14 cellular contexts compared by ENCODE assay signal in genomic region chr4:1241936-1242505, GRCh38. TPM values are rescaled to one million over a fixed set of nuclear protein-coding genes. Genes with fewer than 3 reads are reported as not detected.
A peak's percentile ranks its signal among the peaks of the same experiment; 100 is the strongest.
DNase-seq lines count a peak whose midpoint lies in the region; ATAC-seq lines count a peak whose summit lies in the region.
"Had no signal": no experiment of that assay in that cellular context is flagged by ENCODE, and none has a peak within 500 bp of the region (broad histone marks: within the 10 kb centered on the region; RNA-seq: fewer than 3 reads in every experiment).

No MANE protein-coding gene starts in this region.

- H3K4me1 ChIP-seq in skeletal muscle tissue (ENCODE audit: control insufficient read depth in 3 of 3, insufficient read depth in 3 of 3, low read length in 3 of 3): peaks cover 58 to 73% (median 60%) of the 10 kb centered on the region in 3 donors
- peaks cover 42% of the 10 kb centered on the region for H3K4me1 ChIP-seq in effector memory CD4-positive, alpha-beta T cell (ENCODE audit: control insufficient read depth, insufficient read depth, low read length, poor library complexity, severe bottlenecking)

- intact Hi-C loops in left colon (cut with DNase I, micrococcal nuclease): loop anchor here (10.0 kb wide), 2 partner anchors 77 to 103 kb away; partner anchors contain the start of gene UVSSA (in 1 of the 2)

- H3K27me3 ChIP-seq in H7 (ENCODE audit: control insufficient read depth, insufficient read depth, low read length) (no peaks in the 10 kb centered on the region), skeletal muscle tissue (ENCODE audit: control insufficient read depth in 3 of 3, insufficient read depth in 3 of 3, low read length in 3 of 3) (no peaks in the 10 kb centered on the region)
- H3K27me3 ChIP-seq in effector memory CD4-positive, alpha-beta T cell (replicated peaks; ENCODE audit: control insufficient read depth, insufficient read depth, low read length, poor library complexity, severe bottlenecking): no peaks in the 10 kb centered on the region
- H3K27me3 ChIP-seq: testis had no signal

- H3K9me3 ChIP-seq in skeletal muscle tissue (ENCODE audit: control insufficient read depth in 3 of 3, low read length in 3 of 3): no peaks in the 10 kb centered on the region
- no peaks in the 10 kb centered on the region for H3K9me3 ChIP-seq in effector memory CD4-positive, alpha-beta T cell (ENCODE audit: control insufficient read depth, low read length)
- H3K9me3 ChIP-seq: testis had no signal

- peak; percentile 16 for ATAC-seq in left colon

- H3K27ac ChIP-seq in skeletal muscle tissue (ENCODE audit: low read depth, low read length): no peak overlapping the region
- no peak overlapping the region for H3K27ac ChIP-seq in effector memory CD4-positive, alpha-beta T cell (ENCODE audit: insufficient read depth, low read length, poor library complexity, severe bottlenecking)
- H3K27ac ChIP-seq: testis had no signal

- H3K4me3 ChIP-seq in H7 (ENCODE audit: insufficient read depth, low read depth, low read length) (no peak overlapping the region), skeletal muscle tissue (ENCODE audit: low read length in 3 of 3) (no peak overlapping the region)
- H3K4me3 ChIP-seq in effector memory CD4-positive, alpha-beta T cell (ENCODE audit: insufficient read depth, low read depth, low read length, poor library complexity, severe bottlenecking): no peak overlapping the region
- H3K4me3 ChIP-seq: testis had no signal

- peak; percentile 60 for DNase-seq in H7
- DNase-seq in cerebellum (ENCODE audit: low spot score): peak; percentile 68
- DNase-seq in left colon: peak in 1 of 2 donors; percentile 20
- DNase-seq in NCI-H510A treated with DMSO at 0.1 percent for 48 hours (lab: John Stamatoyannopoulos, UW): no peak
- DNase-seq in effector memory CD4-positive, alpha-beta T cell: no peak
- DNase-seq in NCI-H446 (lab: John Stamatoyannopoulos, UW): no peak
- DNase-seq: activated effector memory CD4-positive, alpha-beta T cell treated with Interleukin-2 at 50 U/mL for 16 hours; CD4-positive, CD25-positive, alpha-beta regulatory T cell; DMS79; hypothalamus; NCI-H1417 treated with DMSO at 0.1 percent for 48 hours; NCI-H2227 treated with DMSO at 0.1 percent for 48 hours; testis had no signal

- H3K9ac ChIP-seq in skeletal muscle tissue (ENCODE audit: low read depth in 1 of 3, low read length in 3 of 3): peak overlapping the region in 2 of 3 donors; percentile 21 to 60

- H3K36me3 ChIP-seq in H7 (replicated peaks; ENCODE audit: control insufficient read depth, insufficient read depth, low read length) (peaks cover 5% of the 10 kb centered on the region), skeletal muscle tissue (ENCODE audit: control insufficient read depth in 3 of 3, insufficient read depth in 3 of 3, low read length in 3 of 3) (peaks cover 23 to 24% (median 24%) of the 10 kb centered on the region in 3 donors)
- H3K36me3 ChIP-seq in effector memory CD4-positive, alpha-beta T cell (ENCODE audit: control insufficient read depth, insufficient read depth, low read length): peaks cover 33% of the 10 kb centered on the region

RNA-seq across cellular contexts. Expression of gene CTBP1, which starts 6.9 kb away (rescaled TPM):
- total RNA-seq in H7 (2014; rRNA removed; shearing (Covaris generic)): 267 and 360 TPM in 2 replicates
- total RNA-seq in cerebellum (163 TPM), left colon (100 to 1,000 TPM; 156 to 180 TPM), skeletal muscle tissue (109 TPM)

RNA-seq across cellular contexts. Expression of gene MAEA, which starts 47.7 kb away (rescaled TPM):
- total RNA-seq in H7 (2014; rRNA removed; shearing (Covaris generic)): 65.4 and 80.6 TPM in 2 replicates
- 29.5 TPM for total RNA-seq in cerebellum
- 100 to 1,000 TPM in 1 of 2 donors, 10 to 100 TPM in 1; 88.7 to 101 TPM for total RNA-seq in left colon
- 24.5 TPM for total RNA-seq in skeletal muscle tissue

Comparison
In these comparisons a context has a peak if more than half of its experiments do, and no peak if none do; other contexts are left out.
1. DNase-seq: peak in H7 (single experiment) and cerebellum (single experiment); none in NCI-H510A treated with DMSO at 0.1 percent for 48 hours (single experiment), effector memory CD4-positive, alpha-beta T cell (0 of 3) and NCI-H446 (0 of 2).